ENCODE assay signal across 2 cellular contexts in the genomic region with DNA sequence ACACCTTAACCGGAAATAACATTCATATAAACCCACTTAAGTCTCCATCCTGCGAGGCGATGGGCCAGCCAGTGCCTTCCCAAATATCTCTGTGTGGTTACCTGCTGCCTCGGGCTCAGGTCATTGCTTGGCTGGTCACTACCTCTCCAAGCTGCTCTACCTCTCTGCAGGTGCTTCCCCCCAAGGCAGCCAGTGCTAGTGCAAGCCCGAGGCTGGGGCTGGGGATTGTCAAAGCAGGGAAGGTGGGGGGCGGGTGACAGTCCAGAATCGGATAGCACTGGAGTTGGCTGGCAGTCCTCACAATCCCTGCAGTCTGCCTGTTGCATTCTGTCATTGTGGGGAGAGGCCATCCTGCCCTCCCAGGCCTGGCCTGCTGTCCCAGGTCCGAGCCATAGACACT.
TF ChIP-seq lines count a peak whose summit lies in the region.

No MANE protein-coding gene starts in this region.

TF ChIP-seq in HepG2, 621 proteins besides CTCF, POLR2A, EP300 and RAD21:
- TF ChIP-seq HNRNPH1 (optimal IDR thresholded peaks at IDR 0.05; ENCODE audit: low read depth, low read length) (no peak), SPEN (CRISPR knock-in tag; IDR thresholded peaks at IDR 0.05; ENCODE audit: low read depth) (no peak), ZKSCAN8 (CRISPR knock-in tag; IDR thresholded peaks at IDR 0.05; ENCODE audit: borderline replicate concordance) (no peak), PBX3 (CRISPR knock-in tag; IDR thresholded peaks at IDR 0.05; ENCODE audit: borderline replicate concordance) (no peak), FOXM1 (CRISPR knock-in tag; IDR thresholded peaks at IDR 0.05) (no peak), ZNF205 (CRISPR knock-in tag; IDR thresholded peaks at IDR 0.05) (no peak), U2AF2 (IDR thresholded peaks at IDR 0.05; ENCODE audit: low read depth, low read length) (no peak), CHD4 (IDR thresholded peaks at IDR 0.05; ENCODE audit: borderline replicate concordance, low read length) (no peak), ZNF441 (CRISPR knock-in tag; IDR thresholded peaks at IDR 0.05; ENCODE audit: borderline replicate concordance) (no peak), MATR3 (CRISPR knock-in tag; IDR thresholded peaks at IDR 0.05) (no peak), ZNF34 (CRISPR knock-in tag; IDR thresholded peaks at IDR 0.05; ENCODE audit: borderline replicate concordance) (no peak), ZMYM3 (CRISPR knock-in tag; IDR thresholded peaks at IDR 0.05) (no peak), ZNF780A (CRISPR knock-in tag; IDR thresholded peaks at IDR 0.05) (no peak), HOXA7 (CRISPR knock-in tag; IDR thresholded peaks at IDR 0.05) (no peak), CBX5 (CRISPR knock-in tag; IDR thresholded peaks at IDR 0.05; ENCODE audit: borderline replicate concordance) (no peak), HDAC6 (IDR thresholded peaks at IDR 0.05; ENCODE audit: low read depth, low read length) (no peak), CEBPZ (IDR thresholded peaks at IDR 0.05; ENCODE audit: low read length) (no peak)
- TF ChIP-seq, protein P1, sequence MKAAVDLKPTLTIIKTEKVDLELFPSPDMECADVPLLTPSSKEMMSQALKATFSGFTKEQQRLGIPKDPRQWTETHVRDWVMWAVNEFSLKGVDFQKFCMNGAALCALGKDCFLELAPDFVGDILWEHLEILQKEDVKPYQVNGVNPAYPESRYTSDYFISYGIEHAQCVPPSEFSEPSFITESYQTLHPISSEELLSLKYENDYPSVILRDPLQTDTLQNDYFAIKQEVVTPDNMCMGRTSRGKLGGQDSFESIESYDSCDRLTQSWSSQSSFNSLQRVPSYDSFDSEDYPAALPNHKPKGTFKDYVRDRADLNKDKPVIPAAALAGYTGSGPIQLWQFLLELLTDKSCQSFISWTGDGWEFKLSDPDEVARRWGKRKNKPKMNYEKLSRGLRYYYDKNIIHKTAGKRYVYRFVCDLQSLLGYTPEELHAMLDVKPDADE (CRISPR knock-in tag; IDR thresholded peaks at IDR 0.05) = no peak
- TF ChIP-seq, protein P2, sequence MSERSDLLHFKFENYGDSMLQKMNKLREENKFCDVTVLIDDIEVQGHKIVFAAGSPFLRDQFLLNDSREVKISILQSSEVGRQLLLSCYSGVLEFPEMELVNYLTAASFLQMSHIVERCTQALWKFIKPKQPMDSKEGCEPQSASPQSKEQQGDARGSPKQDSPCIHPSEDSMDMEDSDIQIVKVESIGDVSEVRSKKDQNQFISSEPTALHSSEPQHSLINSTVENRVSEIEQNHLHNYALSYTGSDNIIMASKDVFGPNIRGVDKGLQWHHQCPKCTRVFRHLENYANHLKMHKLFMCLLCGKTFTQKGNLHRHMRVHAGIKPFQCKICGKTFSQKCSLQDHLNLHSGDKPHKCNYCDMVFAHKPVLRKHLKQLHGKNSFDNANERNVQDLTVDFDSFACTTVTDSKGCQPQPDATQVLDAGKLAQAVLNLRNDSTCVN (CRISPR knock-in tag; IDR thresholded peaks at IDR 0.05; ENCODE audit: borderline replicate concordance) = no peak
- TF ChIP-seq, protein P3, sequence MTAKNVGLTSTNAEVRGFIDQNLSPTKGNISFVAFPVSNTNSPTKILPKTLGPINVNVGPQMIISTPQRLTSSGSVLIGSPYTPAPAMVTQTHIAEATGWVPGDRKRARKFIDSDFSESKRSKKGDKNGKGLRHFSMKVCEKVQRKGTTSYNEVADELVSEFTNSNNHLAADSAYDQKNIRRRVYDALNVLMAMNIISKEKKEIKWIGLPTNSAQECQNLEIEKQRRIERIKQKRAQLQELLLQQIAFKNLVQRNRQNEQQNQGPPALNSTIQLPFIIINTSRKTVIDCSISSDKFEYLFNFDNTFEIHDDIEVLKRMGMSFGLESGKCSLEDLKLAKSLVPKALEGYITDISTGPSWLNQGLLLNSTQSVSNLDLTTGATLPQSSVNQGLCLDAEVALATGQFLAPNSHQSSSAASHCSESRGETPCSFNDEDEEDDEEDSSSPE (CRISPR knock-in tag; IDR thresholded peaks at IDR 0.05) = no peak

TF ChIP-seq in H1, 55 proteins besides CTCF, POLR2A, EP300 and RAD21:
- TF ChIP-seq GTF2F1 (IDR thresholded peaks at IDR 0.05; ENCODE audit: borderline replicate concordance, low read depth, low read length) (no peak), SUZ12 (IDR thresholded peaks at IDR 0.05; ENCODE audit: low read length) (no peak), KDM5A (IDR thresholded peaks at IDR 0.05; ENCODE audit: low read length) (no peak), SRF (IDR thresholded peaks at IDR 0.05; ENCODE audit: low read depth, low read length) (no peak), ZNF274 (IDR thresholded peaks at IDR 0.05; ENCODE audit: borderline replicate concordance, extremely low read depth, low read length) (no peak), EGR1 (IDR thresholded peaks at IDR 0.05; ENCODE audit: borderline replicate concordance, low read depth, low read length) (no peak), RXRA (IDR thresholded peaks at IDR 0.05; ENCODE audit: insufficient read depth, low read depth, low read length) (no peak), POLR2AphosphoS5 (IDR thresholded peaks at IDR 0.05; ENCODE audit: low read depth, low read length) (no peak), SIN3A (conservative IDR thresholded peaks at IDR 0.05 in 1 of 2, IDR thresholded peaks at IDR 0.05 in 1 of 2; ENCODE audit: low read depth in 1 of 2, low read length in 2 of 2) (no peak), TEAD4 (IDR thresholded peaks at IDR 0.05; ENCODE audit: low read depth, low read length) (no peak), JUN (IDR thresholded peaks at IDR 0.05; ENCODE audit: low read depth, low read length) (no peak)
